ENCODE assay signal across 1 cellular context in the genomic region with DNA sequence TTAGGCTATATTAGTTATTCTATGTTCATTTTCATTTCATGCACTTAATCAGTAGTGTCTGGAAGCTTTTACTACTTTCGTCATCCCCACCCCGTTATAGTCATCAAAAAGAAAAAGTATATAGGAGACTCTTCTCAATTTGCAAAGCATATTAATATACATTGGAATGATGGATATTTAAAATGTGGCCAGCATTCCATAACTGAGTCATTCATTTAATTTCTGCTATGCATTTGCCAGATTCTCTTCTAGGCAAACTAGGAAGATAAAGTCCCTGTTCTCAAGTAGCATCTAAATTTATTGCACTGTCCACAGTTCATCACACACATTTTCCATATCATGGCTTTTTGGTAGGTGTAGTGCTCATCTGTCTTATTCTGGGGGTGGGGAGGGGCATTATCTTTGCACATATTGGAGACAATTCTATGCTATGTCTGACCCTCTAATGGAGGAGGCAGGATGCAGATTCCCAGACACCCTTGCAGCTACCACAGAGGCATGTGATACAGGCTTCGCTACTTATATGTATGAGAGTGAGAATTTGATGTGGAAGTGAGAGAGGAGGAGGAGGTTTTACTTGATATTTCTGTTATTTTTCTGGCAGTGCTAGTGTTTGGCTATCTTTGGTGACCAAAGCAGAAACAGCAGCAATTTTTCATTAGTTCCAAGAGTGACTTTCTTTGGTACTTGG.
TF ChIP-seq lines count a peak whose summit lies in the region.

No MANE protein-coding gene starts in this region.

TF ChIP-seq in SK-N-SH, 30 proteins besides CTCF, POLR2A, EP300 and RAD21 (continued from another document):
- TF ChIP-seq GATA2 (CRISPR knock-in tag; IDR thresholded peaks at IDR 0.05) = no peak
- TF ChIP-seq NFIC (IDR thresholded peaks at IDR 0.05; ENCODE audit: borderline replicate concordance) = 0 out of 2 replicates have a peak, but pooled peaks have one; percentile 11
- TF ChIP-seq RCOR1 (IDR thresholded peaks at IDR 0.05; ENCODE audit: low read length) = no peak
- TF ChIP-seq MXI1 (IDR thresholded peaks at IDR 0.05; ENCODE audit: low read depth, low read length) = no peak
